ENCODE assay signal across 8 cellular contexts in genomic region chr16:18394363-18394762, GRCh38. TPM values are rescaled to one million over a fixed set of nuclear protein-coding genes. Genes with fewer than 3 reads are reported as not detected.
DNase-seq lines count a peak whose midpoint lies in the region; ATAC-seq, FAIRE-seq and TF ChIP-seq lines count a peak whose summit lies in the region.
"Not testable (repeated sequence)": the region's sequence is repeated elsewhere in the genome, so short reads cannot be mapped to it uniquely, and the experiment has no call there.
"Had no signal": no experiment of that assay in that cellular context is flagged by ENCODE, and none has a peak within 500 bp of the region (broad histone marks: within the 10 kb centered on the region; RNA-seq: fewer than 3 reads in every experiment).

No MANE protein-coding gene starts in this region.

- not testable (repeated sequence) for H3K4me3 ChIP-seq in kidney (ENCODE audit: low read length in 2 of 2); right lobe of liver; mucosa of descending colon; sigmoid colon

- not testable (repeated sequence) for H3K36me3 Mint-ChIP-seq in chondrocyte (ENCODE audit: low read depth)

- H3K27ac ChIP-seq in kidney (ENCODE audit: low read depth in 2 of 2, low read length in 2 of 2); right lobe of liver; sigmoid colon: not testable (repeated sequence)

- intact Hi-C loops in kidney (cut with DNase I); right lobe of liver (cut with DNase I); mucosa of descending colon (cut with DNase I, micrococcal nuclease); sigmoid colon (cut with DNase I): not testable (repeated sequence)

- not testable (repeated sequence) for TF ChIP-seq POLR2A in right lobe of liver (IDR thresholded peaks at IDR 0.05); sigmoid colon (IDR thresholded peaks at IDR 0.05)

- H3K4me1 ChIP-seq in kidney (ENCODE audit: control insufficient read depth in 1 of 2, insufficient read depth in 1 of 2, low read depth in 1 of 2, low read length in 2 of 2); right lobe of liver; mucosa of descending colon (ENCODE audit: low read depth); sigmoid colon: not testable (repeated sequence)

- FAIRE-seq in kidney (lab: Jason Lieb, UNC) = not testable (repeated sequence)

- TF ChIP-seq CTCF in chondrocyte (IDR thresholded peaks at IDR 0.05); kidney (IDR thresholded peaks at IDR 0.05; ENCODE audit: borderline replicate concordance, extremely low read depth, insufficient read depth); right lobe of liver (IDR thresholded peaks at IDR 0.05); mucosa of descending colon (IDR thresholded peaks at IDR 0.05); sigmoid colon (IDR thresholded peaks at IDR 0.05): not testable (repeated sequence)

- not testable (repeated sequence) for H3K27ac Mint-ChIP-seq in chondrocyte (ENCODE audit: unreplicated experiment)

- not testable (repeated sequence) for ATAC-seq in right lobe of liver, mucosa of descending colon

- not testable (repeated sequence) for H3K36me3 ChIP-seq in kidney (ENCODE audit: control insufficient read depth in 1 of 2, insufficient read depth in 2 of 2, low read length in 2 of 2); right lobe of liver; mucosa of descending colon (ENCODE audit: low read depth); sigmoid colon

- DNase-seq in activated CD8-positive, alpha-beta memory T cell treated with anti-CD3 and anti-CD28 coated beads, Interleukin-2, amount 50 U/mL, for 48 hours = peak; percentile 46
- DNase-seq in chondrocyte (ENCODE audit: low spot score) (peak; percentile 38), kidney (peak; percentile 10), right lobe of liver (peak in 2 of 3 donors; percentile 30 to 36), mucosa of descending colon (peak in 2 of 3 donors; percentile 7 to 11), sigmoid colon (peak; percentile 14)

- H3K27me3 Mint-ChIP-seq in chondrocyte (ENCODE audit: low read depth) = not testable (repeated sequence)

- H3K9me3 ChIP-seq in kidney (ENCODE audit: control insufficient read depth in 1 of 2, low read length in 2 of 2); right lobe of liver; mucosa of descending colon; sigmoid colon: not testable (repeated sequence)

- no CpG with 5 or more reads among the region's 31 CpGs for WGBS in right lobe of liver (ENCODE audit: insufficient coverage, low coverage, low lambda C conversion rate, missing lambda C conversion rate)
- 73% methylated on average over 13 of the region's 31 CpGs; no CpG with 5 or more reads in 1 of the 2 donors for WGBS in sigmoid colon, 2 donors

- TF ChIP-seq EP300 in sigmoid colon (IDR thresholded peaks at IDR 0.05) = not testable (repeated sequence)

- H3K4me3 Mint-ChIP-seq in chondrocyte (ENCODE audit: unreplicated experiment) = not testable (repeated sequence)

- not testable (repeated sequence) for H3K9ac ChIP-seq in kidney (ENCODE audit: low read length in 2 of 2)

- not testable (repeated sequence) for H3K27me3 ChIP-seq in right lobe of liver, sigmoid colon

- H3K4me1 Mint-ChIP-seq in chondrocyte (ENCODE audit: low read depth) = not testable (repeated sequence)

- not testable (repeated sequence) for H3K9me3 Mint-ChIP-seq in chondrocyte (ENCODE audit: low read depth)

RNA-seq across cellular contexts. Expression of gene NPIPA8, which starts 57.8 kb away (rescaled TPM):
- total RNA-seq in chondrocyte (0.35 to 0.68 TPM (median 0.41 TPM) in 3 replicates), kidney (4.8 TPM), right lobe of liver (1 to 10 TPM in 1 of 6 experiments, under 1 TPM in 2, not detected in 3; 0.13 to 4.3 (median 0.88) TPM), mucosa of descending colon (1 to 10 TPM in 1 of 3 donors, under 1 TPM in 1, not detected in 1; 0.67 to 1.2 TPM), sigmoid colon (10 to 100 TPM in 2 of 4 donors, 1 to 10 TPM in 1, not detected in 1; 5.4 to 87.8 (median 72.4) TPM)
- polyA plus RNA-seq in kidney (ENCODE audit: insufficient read depth, low read depth, low replicate concordance) (4.8 TPM), sigmoid colon (10 to 100 TPM in 1 of 3 donors, 1 to 10 TPM in 2; 4.0 to 13.8 (median 7.6) TPM)
- total RNA-seq: CD4-positive, CD25-positive, alpha-beta regulatory T cell; GM12878 had no signal
